19 cellular contexts compared by ENCODE assay signal in the genomic region with DNA sequence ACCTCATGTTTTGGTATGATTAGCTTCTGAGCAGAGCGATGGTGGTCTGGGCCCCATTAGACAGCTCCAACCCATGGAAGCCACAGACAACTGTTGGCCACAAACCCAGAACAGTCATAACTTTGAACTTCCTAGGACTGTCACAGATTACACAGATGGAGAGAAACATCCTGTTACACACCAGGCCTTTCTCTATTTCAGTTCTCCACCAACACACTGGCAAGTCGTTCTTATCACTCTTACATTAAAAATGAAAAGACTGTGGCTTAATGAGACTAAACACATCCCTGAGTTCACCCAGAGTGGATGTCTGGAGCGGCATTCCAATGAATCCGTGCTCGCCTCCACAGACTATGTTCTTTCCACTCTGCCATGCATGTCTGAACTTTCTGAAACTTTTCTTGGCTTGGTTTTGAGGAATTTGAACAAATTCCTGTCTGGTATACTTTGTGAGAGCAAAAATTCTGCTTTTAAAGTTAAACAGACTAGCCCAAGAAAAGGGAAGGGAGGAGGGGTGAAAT.
A peak's percentile ranks its signal among the peaks of the same experiment; 100 is the strongest.
DNase-seq lines count a peak whose midpoint lies in the region; ATAC-seq and TF ChIP-seq lines count a peak whose summit lies in the region.
"Had no signal": no experiment of that assay in that cellular context is flagged by ENCODE, and none has a peak within 500 bp of the region (broad histone marks: within the 10 kb centered on the region; RNA-seq: fewer than 3 reads in every experiment).

No MANE protein-coding gene starts in this region.

- ATAC-seq in HG02973 (IDR thresholded peaks at IDR 0.05; ENCODE audit: unreplicated experiment), result no peak
- ATAC-seq: activated CD4-positive, alpha-beta T cell treated with anti-CD3 and anti-CD28 coated beads for 36 hours; T-cell had no signal

- POLR2A ChIA-PET in BJ (lab: Charles Lee), result no interaction called here

- no peak overlapping the region for H3K4me3 ChIP-seq in BJ (ENCODE audit: low read depth, low read length)
- no peak overlapping the region for H3K4me3 ChIP-seq in fibroblast of mammary gland (ENCODE audit: control insufficient read depth, low read depth, low read length)
- H3K4me3 ChIP-seq: heart right ventricle, pancreas, PC-9, vagina had no signal

- no peaks in the 10 kb centered on the region for H3K36me3 ChIP-seq in BJ (ENCODE audit: control insufficient read depth, insufficient read depth, low read length)
- H3K36me3 ChIP-seq: heart right ventricle, pancreas, vagina had no signal

- TF ChIP-seq CTCF in BJ (IDR thresholded peaks at IDR 0.05; ENCODE audit: insufficient read depth, low read depth, low read length), result no peak
- TF ChIP-seq CTCF in fibroblast of mammary gland (conservative IDR thresholded peaks at IDR 0.05; ENCODE audit: control insufficient read depth, insufficient read depth, low read depth, low read length), result no peak

- DNase-seq in BJ (ENCODE audit: low read depth), result peak; percentile 82
- peak; percentile 91 for DNase-seq in RPMI7951 (ENCODE audit: low read depth)
- DNase-seq in fibroblast of mammary gland (ENCODE audit: low read depth), result peak; percentile 74
- peak; percentile 38 for DNase-seq in renal cortical epithelial cell (ENCODE audit: low read depth)
- no peak for DNase-seq in iPS-NIHi7 (ENCODE audit: extremely low spot score)
- no peak for DNase-seq in activated CD4-positive, alpha-beta T cell treated with anti-CD3 and anti-CD28 coated beads for 4 hours
- DNase-seq in NCI-H524 treated with DMSO at 0.1 percent for 48 hours (lab: John Stamatoyannopoulos, UW), result no peak
- DNase-seq: activated CD4-positive, alpha-beta T cell treated with anti-CD3 and anti-CD28 coated beads for 36 hours; activated T-cell treated with anti-CD3 and anti-CD28 coated beads, Interleukin-2, amount 50 U/mL, for 24 hours; C1 segment of cervical spinal cord; endodermal cell; heart right ventricle; NCI-H1436; NCI-H510A treated with DMSO at 0.1 percent for 48 hours; pancreas; PC-9; T-cell had no signal

- CTCF ChIA-PET in BJ (lab: Yijun Ruan, JAX), result interaction anchor here (2.0 kb wide), 1 partner anchor 162 kb away, joined by 5 read pairs; no protein-coding TSS in a partner anchor

- H3K27me3 ChIP-seq in BJ (ENCODE audit: control insufficient read depth, insufficient read depth, low read length), result no peaks in the 10 kb centered on the region
- H3K27me3 ChIP-seq: heart right ventricle, pancreas, vagina had no signal

Comparison
In these comparisons a context has a peak if more than half of its experiments do, and no peak if none do; other contexts are left out.
1. DNase-seq: peak in BJ (single experiment), RPMI7951 (single experiment), fibroblast of mammary gland (single experiment) and renal cortical epithelial cell (single experiment); none in iPS-NIHi7 (single experiment), activated CD4-positive, alpha-beta T cell treated with anti-CD3 and anti-CD28 coated beads for 4 hours (0 of 2) and NCI-H524 treated with DMSO at 0.1 percent for 48 hours (single experiment).